In genomic region chr1:207833956-207834660, GRCh38 we compare ENCODE assay signal across 15 cellular contexts.
A peak's percentile ranks its signal among the peaks of the same experiment; 100 is the strongest.
DNase-seq lines count a peak whose midpoint lies in the region; ATAC-seq and TF ChIP-seq lines count a peak whose summit lies in the region.
"Had no signal": no experiment of that assay in that cellular context is flagged by ENCODE, and none has a peak within 500 bp of the region (broad histone marks: within the 10 kb centered on the region; RNA-seq: fewer than 3 reads in every experiment).

No MANE protein-coding gene starts in this region.

- 88% methylated on average over 7 of the region's 7 CpGs for WGBS in esophagus muscularis mucosa

- TF ChIP-seq EP300 in esophagus muscularis mucosa (IDR thresholded peaks at IDR 0.05): no peak

- H3K4me1 ChIP-seq in esophagus muscularis mucosa (peaks cover 95 to 99% (median 97%) of the 10 kb centered on the region in 4 donors), gastrocnemius medialis (peaks cover 94 to 96% of the 10 kb centered on the region in 2 donors)

- peaks cover 0 to 4% (median 0%) of the 10 kb centered on the region in 4 donors for H3K36me3 ChIP-seq in esophagus muscularis mucosa
- H3K36me3 ChIP-seq in gastrocnemius medialis: no peaks in the 10 kb centered on the region

- no peaks in the 10 kb centered on the region for H3K9me3 Mint-ChIP-seq in activated CD4-positive, alpha-beta T cell treated with anti-CD3 and anti-CD28 coated beads, Interleukin-2, amount 10 ng/mL, durations not matched to agents 24 days and 14 days

- H3K27ac Mint-ChIP-seq in activated CD4-positive, alpha-beta T cell treated with anti-CD3 and anti-CD28 coated beads, Interleukin-2, amount 10 ng/mL, durations not matched to agents 24 days and 14 days: peak overlapping the region; percentile 71
- H3K27ac Mint-ChIP-seq in T-helper 17 cell: peak overlapping the region; percentile 88

- DNase-seq in activated CD4-positive, alpha-beta T cell treated with anti-CD3 and anti-CD28 coated beads, Interleukin-2, amount 10 ng/mL, durations not matched to agents 24 days and 14 days: no peak
- DNase-seq in activated CD4-positive, alpha-beta T cell treated with anti-CD3 and anti-CD28 coated beads for 48 hours: no peak
- no peak for DNase-seq in T-helper 17 cell
- no peak for DNase-seq in esophagus muscularis mucosa (ENCODE audit: extremely low spot score)
- DNase-seq in gastrocnemius medialis: no peak
- no peak for DNase-seq in NCI-H69 (lab: John Stamatoyannopoulos, UW)
- no peak for DNase-seq in MV-4-11 (lab: John Stamatoyannopoulos, UW)
- DNase-seq: central memory CD4-positive, alpha-beta T cell; HCEC 1CT; Karpas-422; NCI-H146; SIG-M5 had no signal

- H3K4me1 Mint-ChIP-seq in activated CD4-positive, alpha-beta T cell treated with anti-CD3 and anti-CD28 coated beads, Interleukin-2, amount 10 ng/mL, durations not matched to agents 24 days and 14 days: peaks cover 73% of the 10 kb centered on the region
- peaks cover 75% of the 10 kb centered on the region for H3K4me1 Mint-ChIP-seq in T-helper 17 cell

- in situ Hi-C loops in gastrocnemius medialis (cut with MboI; ENCODE audit: low sequenced_read_pairs in 4 of 4): loop anchor here in 1 of 4 donors (5.0 kb wide), 1 partner anchor 33 kb away; no protein-coding TSS in a partner anchor

- H3K27me3 Mint-ChIP-seq in activated CD4-positive, alpha-beta T cell treated with anti-CD3 and anti-CD28 coated beads, Interleukin-2, amount 10 ng/mL, durations not matched to agents 24 days and 14 days: no peaks in the 10 kb centered on the region
- no peaks in the 10 kb centered on the region for H3K27me3 Mint-ChIP-seq in T-helper 17 cell

- no peaks in the 10 kb centered on the region for H3K27me3 ChIP-seq in esophagus muscularis mucosa
- no peaks in the 10 kb centered on the region for H3K27me3 ChIP-seq in gastrocnemius medialis

- TF ChIP-seq CTCF in esophagus muscularis mucosa (IDR thresholded peaks at IDR 0.05) (no peak), gastrocnemius medialis (IDR thresholded peaks at IDR 0.05 in 4 of 5, conservative IDR thresholded peaks at IDR 0.05 in 1 of 5) (no peak)

- no peak for ATAC-seq in T-helper 17 cell
- ATAC-seq in gastrocnemius medialis: no peak
- ATAC-seq in HG03442 (IDR thresholded peaks at IDR 0.05; ENCODE audit: unreplicated experiment): no peak
- ATAC-seq: GM12878, mucosa of descending colon had no signal

- TF ChIP-seq POLR2A in esophagus muscularis mucosa (IDR thresholded peaks at IDR 0.05; ENCODE audit: low read depth) (no peak), gastrocnemius medialis (IDR thresholded peaks at IDR 0.05) (no peak)

- intact Hi-C loops in activated CD4-positive, alpha-beta T cell treated with anti-CD3 and anti-CD28 coated beads, Interleukin-2, amount 10 ng/mL, durations not matched to agents 24 days and 14 days (cut with micrococcal nuclease): no loop called here
- intact Hi-C loops in esophagus muscularis mucosa (cut with DNase I): loop anchor here (5.0 kb wide), 1 partner anchor 128 kb away; no protein-coding TSS in a partner anchor
- intact Hi-C loops in gastrocnemius medialis (cut with DNase I; ENCODE audit: low total_unique reads): no loop called here

- H3K4me3 ChIP-seq in esophagus muscularis mucosa (no peak overlapping the region), gastrocnemius medialis (no peak overlapping the region)
- H3K4me3 ChIP-seq: GM12878, mucosa of descending colon had no signal

- H3K36me3 Mint-ChIP-seq in activated CD4-positive, alpha-beta T cell treated with anti-CD3 and anti-CD28 coated beads, Interleukin-2, amount 10 ng/mL, durations not matched to agents 24 days and 14 days (ENCODE audit: low read depth): peaks cover 30% of the 10 kb centered on the region
- peaks cover 2% of the 10 kb centered on the region for H3K36me3 Mint-ChIP-seq in T-helper 17 cell (ENCODE audit: low read depth)

- H3K9me3 ChIP-seq in T-helper 17 cell (ENCODE audit: control insufficient read depth, low read length, poor library complexity, severe bottlenecking) (no peaks in the 10 kb centered on the region), esophagus muscularis mucosa (no peaks in the 10 kb centered on the region), gastrocnemius medialis (no peaks in the 10 kb centered on the region)
- H3K9me3 ChIP-seq: mucosa of descending colon had no signal

- H3K4me3 Mint-ChIP-seq in activated CD4-positive, alpha-beta T cell treated with anti-CD3 and anti-CD28 coated beads, Interleukin-2, amount 10 ng/mL, durations not matched to agents 24 days and 14 days: no peak overlapping the region
- H3K4me3 Mint-ChIP-seq in T-helper 17 cell: no peak overlapping the region

- H3K27ac ChIP-seq in esophagus muscularis mucosa (replicated peaks in 1 of 4) (peak overlapping the region; percentile 45 to 99 (median 78)), gastrocnemius medialis (peak overlapping the region; percentile 96 to 100 (median 99))
